Comparison of ENCODE assay signal across 8 cellular contexts in genomic region chr2:239326831-239327535, GRCh38.
DNase-seq lines count a peak whose midpoint lies in the region; ATAC-seq lines count a peak whose summit lies in the region.

No MANE protein-coding gene starts in this region.

- POLR2A ChIA-PET in CD4-positive, alpha-beta memory T cell (lab: Charles Lee; ENCODE audit: partially characterized antibody) = interaction anchor here (0.9 to 3.0 kb wide), 8 partner anchors 10 to 74 kb away, joined by 3 to 16 read pairs (median 4); partner anchors contain the start of gene HDAC4

- H3K36me3 Mint-ChIP-seq in CD4-positive, alpha-beta memory T cell = peaks cover 0 to 7% of the 10 kb centered on the region in 2 donors
- peaks cover 15% of the 10 kb centered on the region for H3K36me3 Mint-ChIP-seq in effector memory CD8-positive, alpha-beta T cell (ENCODE audit: insufficient read depth)

- H3K36me3 ChIP-seq in CD4-positive, alpha-beta memory T cell (ENCODE audit: insufficient read depth, low read length) = no peaks in the 10 kb centered on the region
- H3K36me3 ChIP-seq in MG63 = peaks cover 2% of the 10 kb centered on the region

- peaks cover 43 to 79% (median 59%) of the 10 kb centered on the region in 4 donors for H3K4me1 Mint-ChIP-seq in CD4-positive, alpha-beta memory T cell
- peaks cover 31 to 47% of the 10 kb centered on the region in 2 donors for H3K4me1 Mint-ChIP-seq in effector memory CD8-positive, alpha-beta T cell (ENCODE audit: low read depth in 2 of 2)

- peak; percentile 57 for ATAC-seq in HG03066 (IDR thresholded peaks at IDR 0.05; ENCODE audit: low read depth, unreplicated experiment)
- peak; percentile 75 for ATAC-seq in effector memory CD8-positive, alpha-beta T cell (replicated peaks)

- H3K4me3 Mint-ChIP-seq in CD4-positive, alpha-beta memory T cell = peak overlapping the region in 7 of 8 donors; percentile 46 to 76 (median 59)
- peak overlapping the region in 1 of 2 donors; percentile 47 for H3K4me3 Mint-ChIP-seq in effector memory CD8-positive, alpha-beta T cell

- peak; percentile 65 to 89 (median 70) for DNase-seq in CD4-positive, alpha-beta memory T cell
- peak; percentile 32 to 69 for DNase-seq in activated CD4-positive, alpha-beta T cell treated with anti-CD3 and anti-CD28 coated beads, Interleukin-2, amount 50 U/mL, for 24 hours (ENCODE audit: low read depth in 1 of 2, low spot score in 1 of 2)
- peak; percentile 21 to 50 (median 43) for DNase-seq in effector memory CD8-positive, alpha-beta T cell
- DNase-seq in stimulated activated CD4-positive, alpha-beta T cell treated with anti-CD3 and anti-CD28 coated beads, Interleukin-1b, Interleukin-23, amount 100 ng/mL, for 24 hours (ENCODE audit: low read depth in 4 of 4, low spot score in 1 of 4) = peak; percentile 27 to 59 (median 41)
- DNase-seq in 8988T (no peak), Ammon's horn (ENCODE audit: low spot score) (no peak), MG63 (no peak)

- peak overlapping the region; percentile 89 to 96 (median 95) for H3K27ac Mint-ChIP-seq in CD4-positive, alpha-beta memory T cell
- H3K27ac Mint-ChIP-seq in effector memory CD8-positive, alpha-beta T cell = peak overlapping the region; percentile 31 to 79

- intact Hi-C loops in CD4-positive, alpha-beta memory T cell (cut with micrococcal nuclease) = loop anchor here (2.0 to 5.0 kb wide), 4 partner anchors 40 to 75 kb away; partner anchors contain the start of gene HDAC4

- H3K27me3 ChIP-seq in CD4-positive, alpha-beta memory T cell (ENCODE audit: insufficient read depth, low read length) = no peaks in the 10 kb centered on the region
- no peaks in the 10 kb centered on the region for H3K27me3 ChIP-seq in MG63

- peak overlapping the region; percentile 46 for H3K27ac ChIP-seq in CD4-positive, alpha-beta memory T cell (ENCODE audit: low read depth, low read length)

- no peaks in the 10 kb centered on the region for H3K9me3 ChIP-seq in CD4-positive, alpha-beta memory T cell (ENCODE audit: control insufficient read depth in 1 of 2, low read length in 2 of 2)
- no peaks in the 10 kb centered on the region for H3K9me3 ChIP-seq in MG63

- H3K4me3 ChIP-seq in CD4-positive, alpha-beta memory T cell (ENCODE audit: low read length in 2 of 2) = no peak overlapping the region
- H3K4me3 ChIP-seq in MG63 = no peak overlapping the region

- peaks cover 61% of the 10 kb centered on the region for H3K4me1 ChIP-seq in CD4-positive, alpha-beta memory T cell (ENCODE audit: insufficient read depth, low read length)

- no peaks in the 10 kb centered on the region for H3K27me3 Mint-ChIP-seq in CD4-positive, alpha-beta memory T cell
- H3K27me3 Mint-ChIP-seq in effector memory CD8-positive, alpha-beta T cell = no peaks in the 10 kb centered on the region

- CTCF ChIA-PET in CD4-positive, alpha-beta memory T cell (lab: Charles Lee; ENCODE audit: partially characterized antibody) = interaction anchor here (0.6 to 2.2 kb wide), 2 partner anchors 59 to 1327 kb away, joined by 3 to 6 read pairs; no protein-coding TSS in a partner anchor

- peaks cover 0 to 2% (median 0%) of the 10 kb centered on the region in 8 donors for H3K9me3 Mint-ChIP-seq in CD4-positive, alpha-beta memory T cell
- no peaks in the 10 kb centered on the region for H3K9me3 Mint-ChIP-seq in effector memory CD8-positive, alpha-beta T cell

Comparison
In these comparisons a context has a peak if more than half of its experiments do, and no peak if none do; other contexts are left out.
1. DNase-seq: peak in CD4-positive, alpha-beta memory T cell (5 of 5), activated CD4-positive, alpha-beta T cell treated with anti-CD3 and anti-CD28 coated beads, Interleukin-2, amount 50 U/mL, for 24 hours (2 of 2), effector memory CD8-positive, alpha-beta T cell (3 of 3) and stimulated activated CD4-positive, alpha-beta T cell treated with anti-CD3 and anti-CD28 coated beads, Interleukin-1b, Interleukin-23, amount 100 ng/mL, for 24 hours (4 of 4); none in 8988T (single experiment), Ammon's horn (single experiment) and MG63 (single experiment).